Comparison of ENCODE assay signal across 31 cellular contexts in genomic region chr1:36144413-36144812, GRCh38. TPM values are rescaled to one million over a fixed set of nuclear protein-coding genes. Genes with fewer than 3 reads are reported as not detected.
"Had no signal": no experiment of that assay in that cellular context is flagged by ENCODE, and none has a peak within 500 bp of the region (broad histone marks: within the 10 kb centered on the region; RNA-seq: fewer than 3 reads in every experiment).

No MANE protein-coding gene starts in this region.

- ATAC-seq: foreskin keratinocyte; gastroesophageal sphincter; heart right ventricle; left cardiac atrium; naive thymus-derived CD4-positive, alpha-beta T cell; stimulated activated effector memory CD8-positive, alpha-beta T cell treated with anti-CD3 and anti-CD28 coated beads, Interleukin-12 subunit alpha, Interleukin-12 subunit beta, amount 100 ng/mL, for 72 hours had no signal

- H3K9me3 ChIP-seq: esophagus muscularis mucosa, gastroesophageal sphincter, heart right ventricle, left lung, right atrium auricular region, sigmoid colon, stomach, testis, tibial nerve, upper lobe of left lung had no signal

- H3K4me3 ChIP-seq: coronary artery, esophagus muscularis mucosa, gastroesophageal sphincter, heart right ventricle, left lung, neural progenitor cell, right atrium auricular region, sigmoid colon, stomach, testis, tibial nerve, upper lobe of left lung had no signal

- FAIRE-seq: endothelial cell of umbilical vein, islet of Langerhans, urothelium cell line had no signal

- H3K27me3 Mint-ChIP-seq: naive thymus-derived CD4-positive, alpha-beta T cell; progenitor cell of endocrine pancreas had no signal

- H3K9me3 Mint-ChIP-seq: naive thymus-derived CD4-positive, alpha-beta T cell; nephron; stimulated activated effector memory CD8-positive, alpha-beta T cell treated with anti-CD3 and anti-CD28 coated beads, Interleukin-12 subunit alpha, Interleukin-12 subunit beta, amount 100 ng/mL, for 72 hours had no signal

- H3K4me2 ChIP-seq: neural progenitor cell had no signal

- H3K4me1 ChIP-seq: neural progenitor cell, parathyroid adenoma had no signal

- H3K27ac ChIP-seq: coronary artery, esophagus muscularis mucosa, foreskin keratinocyte, gastroesophageal sphincter, heart right ventricle, left lung, neural progenitor cell, parathyroid adenoma, right atrium auricular region, sigmoid colon, stomach, testis, tibial nerve, upper lobe of left lung had no signal

- H3K36me3 ChIP-seq: neural progenitor cell had no signal

- H2AFZ ChIP-seq: neural progenitor cell, parathyroid adenoma had no signal

- H3K27ac Mint-ChIP-seq: nephron, neural progenitor cell, progenitor cell of endocrine pancreas had no signal

- H3K9ac ChIP-seq: neural progenitor cell, parathyroid adenoma had no signal

- DNase-seq: dermis blood vessel endothelial cell; effector memory CD4-positive, alpha-beta T cell; foreskin keratinocyte; glutamatergic neuron; heart right ventricle; hippocampal formation; left cardiac atrium; left lung; mesendoderm; midbrain; naive thymus-derived CD4-positive, alpha-beta T cell; sigmoid colon; stimulated activated CD4-positive, alpha-beta T cell treated with anti-CD3 and anti-CD28 coated beads, Interleukin-2, amount 100 ng/mL, for 24 hours; stimulated activated CD4-positive, alpha-beta T cell treated with anti-CD3 and anti-CD28 coated beads, Interleukin-4, amount 100 ng/mL, for 24 hours; stimulated activated naive CD4-positive, alpha-beta T cell treated with Interleukin-2 at 50 U/mL for 16 hours; stomach; testis; upper lobe of left lung had no signal

- H3K79me2 ChIP-seq: parathyroid adenoma had no signal

- H3K27me3 ChIP-seq: esophagus muscularis mucosa, foreskin keratinocyte, gastroesophageal sphincter, heart right ventricle, left lung, neural progenitor cell, right atrium auricular region, sigmoid colon, stomach, testis, tibial nerve, upper lobe of left lung had no signal

- H3K4me3 Mint-ChIP-seq: neural progenitor cell; stimulated activated effector memory CD8-positive, alpha-beta T cell treated with anti-CD3 and anti-CD28 coated beads, Interleukin-12 subunit alpha, Interleukin-12 subunit beta, amount 100 ng/mL, for 72 hours had no signal

RNA-seq across cellular contexts. Expression of gene COL8A2, which starts 19.4 kb away (rescaled TPM):
- polyA plus RNA-seq: naive thymus-derived CD4-positive, alpha-beta T cell had no signal
